1 cellular context compared by ENCODE assay signal in the genomic region with DNA sequence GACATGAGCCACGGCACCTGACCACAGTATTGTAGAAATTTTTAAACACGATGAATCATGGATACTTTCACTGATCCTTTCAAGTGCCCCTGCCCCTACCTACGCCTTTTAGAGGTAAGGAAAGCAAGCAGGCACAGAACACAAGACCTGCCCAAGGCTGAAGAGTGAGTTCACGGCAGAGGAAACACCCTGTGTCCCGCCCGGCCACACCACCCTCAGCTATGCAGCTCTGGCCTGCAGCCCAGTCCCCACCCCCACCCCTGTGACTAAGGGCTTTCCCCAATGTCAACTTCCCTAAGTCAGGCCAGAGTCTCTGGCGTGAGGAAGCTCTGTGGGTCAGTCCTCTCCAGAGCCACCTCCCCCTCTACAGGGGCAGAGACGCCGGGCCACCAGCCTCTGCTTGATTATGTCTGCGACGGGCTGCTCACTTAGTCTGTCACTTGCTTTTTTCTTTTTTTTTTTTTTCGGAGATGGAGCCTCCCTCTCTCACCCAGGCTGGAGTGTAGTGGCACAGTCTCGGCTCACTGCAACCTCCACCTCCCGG.
TF ChIP-seq lines count a peak whose summit lies in the region.

No MANE protein-coding gene starts in this region.

TF ChIP-seq in HepG2, 621 proteins besides CTCF, POLR2A, EP300 and RAD21 (continued from another document):
- TF ChIP-seq, protein P1, sequence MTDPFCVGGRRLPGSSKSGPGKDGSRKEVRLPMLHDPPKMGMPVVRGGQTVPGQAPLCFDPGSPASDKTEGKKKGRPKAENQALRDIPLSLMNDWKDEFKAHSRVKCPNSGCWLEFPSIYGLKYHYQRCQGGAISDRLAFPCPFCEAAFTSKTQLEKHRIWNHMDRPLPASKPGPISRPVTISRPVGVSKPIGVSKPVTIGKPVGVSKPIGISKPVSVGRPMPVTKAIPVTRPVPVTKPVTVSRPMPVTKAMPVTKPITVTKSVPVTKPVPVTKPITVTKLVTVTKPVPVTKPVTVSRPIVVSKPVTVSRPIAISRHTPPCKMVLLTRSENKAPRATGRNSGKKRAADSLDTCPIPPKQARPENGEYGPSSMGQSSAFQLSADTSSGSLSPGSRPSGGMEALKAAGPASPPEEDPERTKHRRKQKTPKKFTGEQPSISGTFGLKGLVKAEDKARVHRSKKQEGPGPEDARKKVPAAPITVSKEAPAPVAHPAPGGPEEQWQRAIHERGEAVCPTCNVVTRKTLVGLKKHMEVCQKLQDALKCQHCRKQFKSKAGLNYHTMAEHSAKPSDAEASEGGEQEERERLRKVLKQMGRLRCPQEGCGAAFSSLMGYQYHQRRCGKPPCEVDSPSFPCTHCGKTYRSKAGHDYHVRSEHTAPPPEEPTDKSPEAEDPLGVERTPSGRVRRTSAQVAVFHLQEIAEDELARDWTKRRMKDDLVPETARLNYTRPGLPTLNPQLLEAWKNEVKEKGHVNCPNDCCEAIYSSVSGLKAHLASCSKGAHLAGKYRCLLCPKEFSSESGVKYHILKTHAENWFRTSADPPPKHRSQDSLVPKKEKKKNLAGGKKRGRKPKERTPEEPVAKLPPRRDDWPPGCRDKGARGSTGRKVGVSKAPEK (CRISPR knock-in tag; IDR thresholded peaks at IDR 0.05; ENCODE audit: borderline replicate concordance) = no peak
- TF ChIP-seq ZNF264 (CRISPR knock-in tag; IDR thresholded peaks at IDR 0.05) (0 out of 2 replicates have a peak, but pooled peaks have one; percentile 29), LCORL (IDR thresholded peaks at IDR 0.05) (0 out of 2 replicates have a peak, but pooled peaks have one; percentile 15), LCORL (CRISPR knock-in tag; IDR thresholded peaks at IDR 0.05) (peak; percentile 91), TAF15 (IDR thresholded peaks at IDR 0.05; ENCODE audit: low read depth, low read length, poor library complexity, severe bottlenecking) (no peak)
- TF ChIP-seq, protein P2, sequence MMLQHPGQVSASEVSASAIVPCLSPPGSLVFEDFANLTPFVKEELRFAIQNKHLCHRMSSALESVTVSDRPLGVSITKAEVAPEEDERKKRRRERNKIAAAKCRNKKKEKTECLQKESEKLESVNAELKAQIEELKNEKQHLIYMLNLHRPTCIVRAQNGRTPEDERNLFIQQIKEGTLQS (CRISPR knock-in tag; IDR thresholded peaks at IDR 0.05) = peak; percentile 25; the same call in 1 of the 2 replicates
- TF ChIP-seq, protein P3, sequence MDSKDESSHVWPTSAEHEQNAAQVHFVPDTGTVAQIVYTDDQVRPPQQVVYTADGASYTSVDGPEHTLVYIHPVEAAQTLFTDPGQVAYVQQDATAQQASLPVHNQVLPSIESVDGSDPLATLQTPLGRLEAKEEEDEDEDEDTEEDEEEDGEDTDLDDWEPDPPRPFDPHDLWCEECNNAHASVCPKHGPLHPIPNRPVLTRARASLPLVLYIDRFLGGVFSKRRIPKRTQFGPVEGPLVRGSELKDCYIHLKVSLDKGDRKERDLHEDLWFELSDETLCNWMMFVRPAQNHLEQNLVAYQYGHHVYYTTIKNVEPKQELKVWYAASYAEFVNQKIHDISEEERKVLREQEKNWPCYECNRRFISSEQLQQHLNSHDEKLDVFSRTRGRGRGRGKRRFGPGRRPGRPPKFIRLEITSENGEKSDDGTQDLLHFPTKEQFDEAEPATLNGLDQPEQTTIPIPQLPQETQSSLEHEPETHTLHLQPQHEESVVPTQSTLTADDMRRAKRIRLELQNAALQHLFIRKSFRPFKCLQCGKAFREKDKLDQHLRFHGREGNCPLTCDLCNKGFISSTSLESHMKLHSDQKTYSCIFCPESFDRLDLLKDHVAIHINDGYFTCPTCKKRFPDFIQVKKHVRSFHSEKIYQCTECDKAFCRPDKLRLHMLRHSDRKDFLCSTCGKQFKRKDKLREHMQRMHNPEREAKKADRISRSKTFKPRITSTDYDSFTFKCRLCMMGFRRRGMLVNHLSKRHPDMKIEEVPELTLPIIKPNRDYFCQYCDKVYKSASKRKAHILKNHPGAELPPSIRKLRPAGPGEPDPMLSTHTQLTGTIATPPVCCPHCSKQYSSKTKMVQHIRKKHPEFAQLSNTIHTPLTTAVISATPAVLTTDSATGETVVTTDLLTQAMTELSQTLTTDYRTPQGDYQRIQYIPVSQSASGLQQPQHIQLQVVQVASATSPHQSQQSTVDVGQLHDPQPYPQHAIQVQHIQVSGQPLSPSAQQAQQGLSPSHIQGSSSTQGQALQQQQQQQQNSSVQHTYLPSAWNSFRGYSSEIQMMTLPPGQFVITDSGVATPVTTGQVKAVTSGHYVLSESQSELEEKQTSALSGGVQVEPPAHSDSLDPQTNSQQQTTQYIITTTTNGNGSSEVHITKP (CRISPR knock-in tag; IDR thresholded peaks at IDR 0.05; ENCODE audit: low read depth) = 0 out of 2 replicates have a peak, but pooled peaks have one; percentile 60
- TF ChIP-seq, protein P4, sequence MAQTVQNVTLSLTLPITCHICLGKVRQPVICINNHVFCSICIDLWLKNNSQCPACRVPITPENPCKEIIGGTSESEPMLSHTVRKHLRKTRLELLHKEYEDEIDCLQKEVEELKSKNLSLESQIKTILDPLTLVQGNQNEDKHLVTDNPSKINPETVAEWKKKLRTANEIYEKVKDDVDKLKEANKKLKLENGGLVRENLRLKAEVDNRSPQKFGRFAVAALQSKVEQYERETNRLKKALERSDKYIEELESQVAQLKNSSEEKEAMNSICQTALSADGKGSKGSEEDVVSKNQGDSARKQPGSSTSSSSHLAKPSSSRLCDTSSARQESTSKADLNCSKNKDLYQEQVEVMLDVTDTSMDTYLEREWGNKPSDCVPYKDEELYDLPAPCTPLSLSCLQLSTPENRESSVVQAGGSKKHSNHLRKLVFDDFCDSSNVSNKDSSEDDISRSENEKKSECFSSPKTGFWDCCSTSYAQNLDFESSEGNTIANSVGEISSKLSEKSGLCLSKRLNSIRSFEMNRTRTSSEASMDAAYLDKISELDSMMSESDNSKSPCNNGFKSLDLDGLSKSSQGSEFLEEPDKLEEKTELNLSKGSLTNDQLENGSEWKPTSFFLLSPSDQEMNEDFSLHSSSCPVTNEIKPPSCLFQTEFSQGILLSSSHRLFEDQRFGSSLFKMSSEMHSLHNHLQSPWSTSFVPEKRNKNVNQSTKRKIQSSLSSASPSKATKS (CRISPR knock-in tag; IDR thresholded peaks at IDR 0.05) = no peak
- TF ChIP-seq, protein P5, sequence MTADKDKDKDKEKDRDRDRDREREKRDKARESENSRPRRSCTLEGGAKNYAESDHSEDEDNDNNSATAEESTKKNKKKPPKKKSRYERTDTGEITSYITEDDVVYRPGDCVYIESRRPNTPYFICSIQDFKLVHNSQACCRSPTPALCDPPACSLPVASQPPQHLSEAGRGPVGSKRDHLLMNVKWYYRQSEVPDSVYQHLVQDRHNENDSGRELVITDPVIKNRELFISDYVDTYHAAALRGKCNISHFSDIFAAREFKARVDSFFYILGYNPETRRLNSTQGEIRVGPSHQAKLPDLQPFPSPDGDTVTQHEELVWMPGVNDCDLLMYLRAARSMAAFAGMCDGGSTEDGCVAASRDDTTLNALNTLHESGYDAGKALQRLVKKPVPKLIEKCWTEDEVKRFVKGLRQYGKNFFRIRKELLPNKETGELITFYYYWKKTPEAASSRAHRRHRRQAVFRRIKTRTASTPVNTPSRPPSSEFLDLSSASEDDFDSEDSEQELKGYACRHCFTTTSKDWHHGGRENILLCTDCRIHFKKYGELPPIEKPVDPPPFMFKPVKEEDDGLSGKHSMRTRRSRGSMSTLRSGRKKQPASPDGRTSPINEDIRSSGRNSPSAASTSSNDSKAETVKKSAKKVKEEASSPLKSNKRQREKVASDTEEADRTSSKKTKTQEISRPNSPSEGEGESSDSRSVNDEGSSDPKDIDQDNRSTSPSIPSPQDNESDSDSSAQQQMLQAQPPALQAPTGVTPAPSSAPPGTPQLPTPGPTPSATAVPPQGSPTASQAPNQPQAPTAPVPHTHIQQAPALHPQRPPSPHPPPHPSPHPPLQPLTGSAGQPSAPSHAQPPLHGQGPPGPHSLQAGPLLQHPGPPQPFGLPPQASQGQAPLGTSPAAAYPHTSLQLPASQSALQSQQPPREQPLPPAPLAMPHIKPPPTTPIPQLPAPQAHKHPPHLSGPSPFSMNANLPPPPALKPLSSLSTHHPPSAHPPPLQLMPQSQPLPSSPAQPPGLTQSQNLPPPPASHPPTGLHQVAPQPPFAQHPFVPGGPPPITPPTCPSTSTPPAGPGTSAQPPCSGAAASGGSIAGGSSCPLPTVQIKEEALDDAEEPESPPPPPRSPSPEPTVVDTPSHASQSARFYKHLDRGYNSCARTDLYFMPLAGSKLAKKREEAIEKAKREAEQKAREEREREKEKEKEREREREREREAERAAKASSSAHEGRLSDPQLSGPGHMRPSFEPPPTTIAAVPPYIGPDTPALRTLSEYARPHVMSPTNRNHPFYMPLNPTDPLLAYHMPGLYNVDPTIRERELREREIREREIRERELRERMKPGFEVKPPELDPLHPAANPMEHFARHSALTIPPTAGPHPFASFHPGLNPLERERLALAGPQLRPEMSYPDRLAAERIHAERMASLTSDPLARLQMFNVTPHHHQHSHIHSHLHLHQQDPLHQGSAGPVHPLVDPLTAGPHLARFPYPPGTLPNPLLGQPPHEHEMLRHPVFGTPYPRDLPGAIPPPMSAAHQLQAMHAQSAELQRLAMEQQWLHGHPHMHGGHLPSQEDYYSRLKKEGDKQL (CRISPR knock-in tag; IDR thresholded peaks at IDR 0.05; ENCODE audit: low read depth) = 0 out of 2 replicates have a peak, but pooled peaks have one; percentile 28
